In genomic region chr15:57026016-57026602, GRCh38 we compare ENCODE assay signal across 17 cellular contexts.
DNase-seq lines count a peak whose midpoint lies in the region; ATAC-seq and TF ChIP-seq lines count a peak whose summit lies in the region.
"Had no signal": no experiment of that assay in that cellular context is flagged by ENCODE, and none has a peak within 500 bp of the region (broad histone marks: within the 10 kb centered on the region; RNA-seq: fewer than 3 reads in every experiment).

No MANE protein-coding gene starts in this region.

- H3K9me3 ChIP-seq in smooth muscle cell (replicated peaks; ENCODE audit: low read depth), result no peaks in the 10 kb centered on the region
- H3K9me3 ChIP-seq: prostate gland, upper lobe of right lung had no signal

- DNase-seq in NCI-H510A treated with DMSO at 0.1 percent for 48 hours (lab: John Stamatoyannopoulos, UW), result peak; percentile 30
- DNase-seq in NCI-H510A (lab: John Stamatoyannopoulos, UW), result no peak
- peak; percentile 44 for DNase-seq in NCI-H345 treated with DMSO at 0.1 percent for 48 hours (lab: John Stamatoyannopoulos, UW; ENCODE audit: unreplicated experiment)
- no peak for DNase-seq in smooth muscle cell (lab: John Stamatoyannopoulos, UW; ENCODE audit: unreplicated experiment)
- DNase-seq in activated T-cell treated with anti-CD3 and anti-CD28 coated beads, Interleukin-2, amount 50 U/mL, for 48 hours, result no peak
- no peak for DNase-seq in activated CD4-positive, alpha-beta T cell treated with anti-CD3 and anti-CD28 coated beads for 4 hours
- DNase-seq: activated CD4-positive, alpha-beta T cell treated with anti-CD3 and anti-CD28 coated beads, Interleukin-2, amount 50 U/mL, for 48 hours; activated T-cell treated with anti-CD3 and anti-CD28 coated beads, Interleukin-2, amount 50 U/mL, for 24 hours; CD8-positive, alpha-beta memory T cell; naive B cell; NCI-H187; stimulated activated CD4-positive, alpha-beta T cell treated with anti-CD3 and anti-CD28 coated beads, Interleukin-15, amount 100 ng/mL, for 24 hours; stimulated activated naive CD4-positive, alpha-beta T cell treated with Interleukin-2 at 50 U/mL for 16 hours; upper lobe of right lung had no signal

- ATAC-seq in HG03378 (IDR thresholded peaks at IDR 0.05; ENCODE audit: unreplicated experiment), result no peak
- ATAC-seq: upper lobe of right lung had no signal

- no peak overlapping the region for H2AFZ ChIP-seq in smooth muscle cell (ENCODE audit: low read depth)

- WGBS in smooth muscle cell (ENCODE audit: low lambda C conversion rate), result 95% methylated on average over 2 of the region's 2 CpGs

- no peaks in the 10 kb centered on the region for H3K36me3 ChIP-seq in smooth muscle cell (ENCODE audit: low read depth)
- H3K36me3 ChIP-seq: prostate gland, upper lobe of right lung had no signal

- peak overlapping the region; percentile 35 for H3K4me2 ChIP-seq in smooth muscle cell

- peaks cover 82% of the 10 kb centered on the region for H4K20me1 ChIP-seq in smooth muscle cell (ENCODE audit: low read depth)

- peaks cover 6% of the 10 kb centered on the region for H3F3A ChIP-seq in smooth muscle cell (ENCODE audit: low read depth)

- H3K4me1 ChIP-seq in smooth muscle cell (ENCODE audit: low read depth), result peaks cover 26% of the 10 kb centered on the region
- H3K4me1 ChIP-seq: prostate gland had no signal

- peak overlapping the region; percentile 30 for H3K27ac ChIP-seq in layer of hippocampus (ENCODE audit: low read depth, low read length)
- peak overlapping the region; percentile 35 for H3K27ac ChIP-seq in smooth muscle cell (ENCODE audit: low read depth)
- H3K27ac ChIP-seq: prostate gland, upper lobe of right lung had no signal

- peaks cover 100% of the 10 kb centered on the region for H3K79me2 ChIP-seq in smooth muscle cell (ENCODE audit: low read depth)

- TF ChIP-seq CTCF in smooth muscle cell (IDR thresholded peaks at IDR 0.05; ENCODE audit: borderline replicate concordance, insufficient read depth, poor library complexity, severe bottlenecking), result no peak

- H3K27me3 ChIP-seq in layer of hippocampus (ENCODE audit: control insufficient read depth, insufficient read depth, low read length) (no peaks in the 10 kb centered on the region), smooth muscle cell (ENCODE audit: low read depth) (no peaks in the 10 kb centered on the region)
- H3K27me3 ChIP-seq: upper lobe of right lung had no signal

- no peak overlapping the region for H3K4me3 ChIP-seq in smooth muscle cell
- H3K4me3 ChIP-seq: prostate gland, upper lobe of right lung had no signal

- no peak overlapping the region for H3K9ac ChIP-seq in smooth muscle cell (ENCODE audit: low read depth)

Comparison
In these comparisons a context has a peak if more than half of its experiments do, and no peak if none do; other contexts are left out.
1. DNase-seq: peak in NCI-H510A treated with DMSO at 0.1 percent for 48 hours (single experiment) and NCI-H345 treated with DMSO at 0.1 percent for 48 hours (single experiment); none in NCI-H510A (single experiment), smooth muscle cell (single experiment), activated T-cell treated with anti-CD3 and anti-CD28 coated beads, Interleukin-2, amount 50 U/mL, for 48 hours (0 of 2) and activated CD4-positive, alpha-beta T cell treated with anti-CD3 and anti-CD28 coated beads for 4 hours (0 of 2).